Comparison of ENCODE assay signal across 8 cellular contexts in the genomic region with DNA sequence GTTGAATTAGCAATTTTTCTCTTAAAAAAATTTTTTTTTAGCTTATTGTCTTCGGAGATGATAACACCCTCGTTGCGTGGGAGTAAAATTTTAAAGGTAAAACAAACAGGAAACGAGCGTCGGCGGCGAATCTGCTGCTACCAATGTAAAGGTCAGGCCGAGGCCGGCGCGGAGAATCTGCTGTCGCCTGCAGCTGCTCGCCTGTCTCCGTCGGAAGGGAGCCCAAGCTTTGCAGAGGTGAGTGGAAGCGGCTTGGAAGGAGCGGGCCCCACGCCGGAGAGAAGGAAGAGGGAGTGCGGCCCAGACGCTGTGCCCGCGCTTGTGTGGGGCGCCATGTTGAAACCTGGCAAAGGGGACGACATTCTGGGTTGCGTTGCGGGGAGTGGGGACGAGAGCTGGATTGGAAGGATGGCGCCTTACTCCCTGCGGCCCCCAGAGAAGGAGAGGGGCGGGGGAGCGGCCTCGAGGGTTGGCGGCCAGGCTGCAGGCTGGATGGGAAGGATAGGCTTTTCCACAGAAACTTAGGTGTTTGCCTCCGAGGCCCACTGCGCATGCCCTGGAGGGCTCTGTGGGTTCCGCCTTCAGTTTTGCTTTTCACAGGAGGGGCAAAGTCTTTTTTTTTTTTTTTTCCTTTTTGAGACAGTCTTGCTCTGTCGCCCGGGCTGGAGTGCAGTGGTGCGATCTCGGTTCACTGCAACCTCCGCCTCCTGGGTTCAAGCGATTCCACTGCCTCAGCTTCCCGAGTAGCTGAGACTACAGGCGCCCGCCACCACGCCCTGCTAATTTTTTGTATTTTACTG. TPM values are rescaled to one million over a fixed set of nuclear protein-coding genes. Genes with fewer than 3 reads are reported as not detected.
DNase-seq lines count a peak whose midpoint lies in the region; ATAC-seq and TF ChIP-seq lines count a peak whose summit lies in the region.

A gene with protein sequence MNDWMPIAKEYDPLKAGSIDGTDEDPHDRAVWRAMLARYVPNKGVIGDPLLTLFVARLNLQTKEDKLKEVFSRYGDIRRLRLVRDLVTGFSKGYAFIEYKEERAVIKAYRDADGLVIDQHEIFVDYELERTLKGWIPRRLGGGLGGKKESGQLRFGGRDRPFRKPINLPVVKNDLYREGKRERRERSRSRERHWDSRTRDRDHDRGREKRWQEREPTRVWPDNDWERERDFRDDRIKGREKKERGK (plus strand): TSS at position 160 of the 800 bp plus-strand sequence. CDS start 7,402 bp downstream, outside the sequence.

- H3K9me3 Mint-ChIP-seq in activated naive CD8-positive, alpha-beta T cell treated with anti-CD3 and anti-CD28 coated beads, Interleukin-2, amount 10 ng/mL, durations not matched to agents 7 days and 5 days, result no peaks in the 10 kb centered on the region
- H3K9me3 Mint-ChIP-seq in osteocyte (ENCODE audit: unreplicated experiment), result no peaks in the 10 kb centered on the region

- peaks cover 8% of the 10 kb centered on the region for H3K36me3 Mint-ChIP-seq in activated naive CD8-positive, alpha-beta T cell treated with anti-CD3 and anti-CD28 coated beads, Interleukin-2, amount 10 ng/mL, durations not matched to agents 7 days and 5 days
- peaks cover 11% of the 10 kb centered on the region for H3K36me3 Mint-ChIP-seq in osteocyte (ENCODE audit: unreplicated experiment)

- no peaks in the 10 kb centered on the region for H3K27me3 Mint-ChIP-seq in activated naive CD8-positive, alpha-beta T cell treated with anti-CD3 and anti-CD28 coated beads, Interleukin-2, amount 10 ng/mL, durations not matched to agents 7 days and 5 days
- no peaks in the 10 kb centered on the region for H3K27me3 Mint-ChIP-seq in osteocyte (ENCODE audit: unreplicated experiment)

- ATAC-seq in activated naive CD8-positive, alpha-beta T cell treated with anti-CD3 and anti-CD28 coated beads, Interleukin-2, amount 10 ng/mL, durations not matched to agents 7 days and 5 days (ENCODE audit: low read depth), result peak; percentile 81
- ATAC-seq in Right ventricle myocardium inferior (peak; percentile 80), thoracic aorta (ENCODE audit: insufficient number of reproducible peaks, low FRiP score, low read depth) (peak; percentile 32)

- H3K4me3 Mint-ChIP-seq in activated naive CD8-positive, alpha-beta T cell treated with anti-CD3 and anti-CD28 coated beads, Interleukin-2, amount 10 ng/mL, durations not matched to agents 7 days and 5 days, result peak within 1 kb of the TSS; percentile 94
- H3K4me3 Mint-ChIP-seq in osteocyte (ENCODE audit: unreplicated experiment), result peak within 1 kb of the TSS; percentile 95

- peak within 1 kb of the TSS; percentile 68 for H3K4me2 ChIP-seq in DOHH2 (ENCODE audit: low read length)

- H3K9me3 ChIP-seq in DOHH2 (ENCODE audit: control insufficient read depth, insufficient read depth, low read length), result no peaks in the 10 kb centered on the region
- H3K9me3 ChIP-seq in thoracic aorta, result no peaks in the 10 kb centered on the region

- DNase-seq in H4 (ENCODE audit: low spot score), result peak; percentile 76
- DNase-seq in NCI-H1048 (lab: John Stamatoyannopoulos, UW), result peak; percentile 34
- peak; percentile 80 to 88 for DNase-seq in SW 1271 (lab: John Stamatoyannopoulos, UW)
- DNase-seq in activated naive CD8-positive, alpha-beta T cell treated with anti-CD3 and anti-CD28 coated beads, Interleukin-2, amount 10 ng/mL, durations not matched to agents 7 days and 5 days, result peak; percentile 87
- peak; percentile 93 for DNase-seq in Right ventricle myocardium inferior (ENCODE audit: missing footprints)
- peak; percentile 94 for DNase-seq in osteocyte (ENCODE audit: extremely low spot score, unreplicated experiment)
- DNase-seq in thoracic aorta (ENCODE audit: low spot score), result peak; percentile 28

- POLR2A ChIA-PET in activated naive CD8-positive, alpha-beta T cell treated with anti-CD3 and anti-CD28 coated beads, Interleukin-2, amount 10 ng/mL, durations not matched to agents 7 days and 5 days (lab: Charles Lee), result interaction anchor here (0.6 to 2.7 kb wide), 13 partner anchors 9 to 919 kb away, joined by 3 to 21 read pairs (median 4); a partner anchor contains a TSS

- H3K36me3 ChIP-seq in DOHH2 (ENCODE audit: control insufficient read depth, low read length) (0 out of 2 replicates have a peak, but pooled peaks cover 4% of the 10 kb centered on the region), thoracic aorta (no peaks in the 10 kb centered on the region)

- peak within 1 kb of the TSS; percentile 92 for H3K27ac ChIP-seq in DOHH2 (ENCODE audit: low read depth, low read length)
- H3K27ac ChIP-seq in thoracic aorta, result peak within 1 kb of the TSS; percentile 94 to 96

- TF ChIP-seq CTCF in DOHH2 (IDR thresholded peaks at IDR 0.05; ENCODE audit: low read depth, low read length, poor library complexity, severe bottlenecking) (no peak), osteocyte (IDR thresholded peaks at IDR 0.05) (no peak), thoracic aorta (IDR thresholded peaks at IDR 0.05) (no peak)

- no peaks in the 10 kb centered on the region for H3K9me2 ChIP-seq in DOHH2 (replicated peaks; ENCODE audit: control insufficient read depth, low read length)

- H3K4me1 ChIP-seq in DOHH2 (ENCODE audit: control insufficient read depth, low read length) (peaks cover 11% of the 10 kb centered on the region), thoracic aorta (ENCODE audit: control insufficient read depth in 1 of 2, low read depth in 2 of 2) (peaks cover 6 to 16% of the 10 kb centered on the region in 2 donors)

- peak within 1 kb of the TSS; percentile 76 for H3K4me3 ChIP-seq in DOHH2 (ENCODE audit: low read length)
- H3K4me3 ChIP-seq in thoracic aorta, result peak within 1 kb of the TSS; percentile 82

- H3F3A ChIP-seq in DOHH2 (ENCODE audit: control insufficient read depth, insufficient read depth), result peaks cover 7% of the 10 kb centered on the region; the same call in 1 of the 2 replicates

- peaks cover 43% of the 10 kb centered on the region for H3K79me2 ChIP-seq in DOHH2 (ENCODE audit: control insufficient read depth, low read length)

- no peaks in the 10 kb centered on the region for H4K20me1 ChIP-seq in DOHH2 (ENCODE audit: control insufficient read depth, insufficient read depth, low read depth, low read length)

- H3K27me3 ChIP-seq in DOHH2 (ENCODE audit: control insufficient read depth, low read length) (no peaks in the 10 kb centered on the region), thoracic aorta (replicated peaks; ENCODE audit: insufficient read depth) (no peaks in the 10 kb centered on the region)

- peak within 1 kb of the TSS; percentile 99 for H3K27ac Mint-ChIP-seq in activated naive CD8-positive, alpha-beta T cell treated with anti-CD3 and anti-CD28 coated beads, Interleukin-2, amount 10 ng/mL, durations not matched to agents 7 days and 5 days
- peak within 1 kb of the TSS; percentile 100 for H3K27ac Mint-ChIP-seq in osteocyte (ENCODE audit: unreplicated experiment)

- H3K4me1 Mint-ChIP-seq in activated naive CD8-positive, alpha-beta T cell treated with anti-CD3 and anti-CD28 coated beads, Interleukin-2, amount 10 ng/mL, durations not matched to agents 7 days and 5 days, result peaks cover 13% of the 10 kb centered on the region
- H3K4me1 Mint-ChIP-seq in osteocyte (ENCODE audit: unreplicated experiment), result peaks cover 16% of the 10 kb centered on the region

- intact Hi-C loops in Right ventricle myocardium inferior (cut with DNase I), result loop anchor here (5.0 kb wide), 4 partner anchors 71 to 124 kb away; a partner anchor contains a TSS

RNA-seq across cellular contexts. Expression of the gene that starts here (rescaled TPM):
- 8.4 and 16.9 TPM in 2 replicates for total RNA-seq in H4 (2014; rRNA removed; shearing (Covaris generic))
- total RNA-seq in activated naive CD8-positive, alpha-beta T cell treated with anti-CD3 and anti-CD28 coated beads, Interleukin-2, amount 10 ng/mL, durations not matched to agents 7 days and 5 days, result 10 to 100 TPM; 32.3 to 33.9 TPM
- 23.0 TPM for total RNA-seq in Right ventricle myocardium inferior
- total RNA-seq in osteocyte, result 19.4 and 21.6 TPM in 2 replicates
- 10 to 100 TPM; 27.8 to 73.9 TPM for total RNA-seq in thoracic aorta

Comparison
In these comparisons a context has a peak if more than half of its experiments do, and no peak if none do; other contexts are left out.
1. Peak in every context shown above with its lines: DNase-seq, ATAC-seq, H3K4me3 ChIP-seq and H3K27ac ChIP-seq.
2. DNase-seq: peak in every context shown above with its lines; median percentile 94 in osteocyte; 93 in Right ventricle myocardium inferior; 87 in activated naive CD8-positive, alpha-beta T cell treated with anti-CD3 and anti-CD28 coated beads, Interleukin-2, amount 10 ng/mL, durations not matched to agents 7 days and 5 days; 84 in SW 1271; 76 in H4; 34 in NCI-H1048; 28 in thoracic aorta.